Comparison of ENCODE assay signal across 15 cellular contexts in genomic region chr18:48356909-48357631, GRCh38. TPM values are rescaled to one million over a fixed set of nuclear protein-coding genes. Genes with fewer than 3 reads are reported as not detected.
DNase-seq lines count a peak whose midpoint lies in the region; ATAC-seq and TF ChIP-seq lines count a peak whose summit lies in the region.
"Had no signal": no experiment of that assay in that cellular context is flagged by ENCODE, and none has a peak within 500 bp of the region (broad histone marks: within the 10 kb centered on the region; RNA-seq: fewer than 3 reads in every experiment).

No MANE protein-coding gene starts in this region.

- H3K4me1 ChIP-seq in GM23248 (ENCODE audit: insufficient read depth), result no peaks in the 10 kb centered on the region

- H3K9ac ChIP-seq in GM23248, result no peak overlapping the region

- no peaks in the 10 kb centered on the region for H3F3A ChIP-seq in GM23248 (ENCODE audit: insufficient read depth)

- H3K79me2 ChIP-seq in GM23248 (ENCODE audit: insufficient read depth), result no peaks in the 10 kb centered on the region

- H3K4me1 Mint-ChIP-seq in type B pancreatic cell (ENCODE audit: unreplicated experiment), result peaks cover 47% of the 10 kb centered on the region
- H3K4me1 Mint-ChIP-seq: activated CD4-positive, alpha-beta T cell treated with anti-CD3 and anti-CD28 coated beads for 36 hours; T-cell had no signal

- H3K4me2 ChIP-seq in GM23248 (ENCODE audit: unreplicated experiment), result no peak overlapping the region

- no peaks in the 10 kb centered on the region for H4K20me1 ChIP-seq in GM23248 (ENCODE audit: insufficient read depth)

- H3K27me3 ChIP-seq in WERI-Rb-1 (ENCODE audit: insufficient read depth, low read depth, severe bottlenecking), result no peaks in the 10 kb centered on the region
- H3K27me3 ChIP-seq in GM23248 (replicated peaks; ENCODE audit: insufficient read depth), result peaks cover 27% of the 10 kb centered on the region
- H3K27me3 ChIP-seq: MG63 had no signal

- TF ChIP-seq CTCF in WERI-Rb-1 (IDR thresholded peaks at IDR 0.05; ENCODE audit: low read depth, low read length) (no peak), type B pancreatic cell (conservative IDR thresholded peaks at IDR 0.05) (no peak)

- intact Hi-C loops in left colon (cut with DNase I, micrococcal nuclease), result loop anchor here in 1 of 2 donors (10.0 kb wide), 1 partner anchor 312 kb away; no protein-coding TSS in a partner anchor

- in situ Hi-C loops in GM23248 (cut with MboI), result no loop called here

- peaks cover 5% of the 10 kb centered on the region for H3K27me3 Mint-ChIP-seq in type B pancreatic cell
- H3K27me3 Mint-ChIP-seq: activated CD4-positive, alpha-beta T cell treated with anti-CD3 and anti-CD28 coated beads for 36 hours had no signal

- H3K9me3 ChIP-seq in WERI-Rb-1 (ENCODE audit: severe bottlenecking) (no peaks in the 10 kb centered on the region), GM23248 (ENCODE audit: low read depth) (no peaks in the 10 kb centered on the region)
- H3K9me3 ChIP-seq: esophagus squamous epithelium, MG63 had no signal

- H3K27ac ChIP-seq in WERI-Rb-1 (peak overlapping the region; percentile 40), GM23248 (no peak overlapping the region)

- no peak overlapping the region for H2AFZ ChIP-seq in GM23248

- H3K36me3 ChIP-seq in WERI-Rb-1 (no peaks in the 10 kb centered on the region), GM23248 (ENCODE audit: low read depth) (no peaks in the 10 kb centered on the region)
- H3K36me3 ChIP-seq: esophagus squamous epithelium, MG63 had no signal

- WGBS in GM23248 (ENCODE audit: low coverage in 1 of 2, low lambda C conversion rate in 2 of 2, missing lambda C conversion rate in 2 of 2), 2 experiments, result 61 to 74% methylated on average over 11 of the region's 11 CpGs

- ATAC-seq in left colon, result peak; percentile 79
- no peak for ATAC-seq in HG02973 (IDR thresholded peaks at IDR 0.05; ENCODE audit: unreplicated experiment)
- ATAC-seq: activated CD4-positive, alpha-beta T cell treated with anti-CD3 and anti-CD28 coated beads for 36 hours; activated T-cell treated with anti-CD3 and anti-CD28 coated beads, Interleukin-2, amount 50 U/mL, for 4 hours; T-cell had no signal

- peak overlapping the region; percentile 92 for H3K27ac Mint-ChIP-seq in type B pancreatic cell
- H3K27ac Mint-ChIP-seq: activated CD4-positive, alpha-beta T cell treated with anti-CD3 and anti-CD28 coated beads for 36 hours; T-cell had no signal

- H3K9me3 Mint-ChIP-seq in type B pancreatic cell, result no peaks in the 10 kb centered on the region
- H3K9me3 Mint-ChIP-seq: activated T-cell treated with anti-CD3 and anti-CD28 coated beads, Interleukin-2, amount 50 U/mL, for 4 hours; T-cell had no signal

- H3K4me3 Mint-ChIP-seq in type B pancreatic cell, result peak overlapping the region; percentile 73
- H3K4me3 Mint-ChIP-seq: activated CD4-positive, alpha-beta T cell treated with anti-CD3 and anti-CD28 coated beads for 36 hours; activated T-cell treated with anti-CD3 and anti-CD28 coated beads, Interleukin-2, amount 50 U/mL, for 4 hours; T-cell had no signal

- no peak overlapping the region for H3K4me3 ChIP-seq in WERI-Rb-1 (ENCODE audit: low read depth, low read length)
- no peak overlapping the region for H3K4me3 ChIP-seq in GM23248
- H3K4me3 ChIP-seq: esophagus squamous epithelium, MG63 had no signal

- H3K9me2 ChIP-seq in GM23248 (ENCODE audit: insufficient read depth), result no peaks in the 10 kb centered on the region

- DNase-seq in activated CD8-positive, alpha-beta memory T cell treated with anti-CD3 and anti-CD28 coated beads, Interleukin-2, amount 50 U/mL, for 48 hours, result peak; percentile 7
- DNase-seq in activated CD8-positive, alpha-beta memory T cell treated with anti-CD3 and anti-CD28 coated beads, Interleukin-2, amount 50 U/mL, for 4 hours, result no peak
- DNase-seq in WERI-Rb-1, result peak; percentile 82
- DNase-seq in left colon, result no peak
- peak; percentile 51 for DNase-seq in type B pancreatic cell (ENCODE audit: extremely low spot score, unreplicated experiment)
- DNase-seq in OCI-M1 (lab: John Stamatoyannopoulos, UW), result no peak
- no peak for DNase-seq in GM23248
- DNase-seq: activated CD4-positive, alpha-beta T cell treated with anti-CD3 and anti-CD28 coated beads for 36 hours; activated T-cell treated with anti-CD3 and anti-CD28 coated beads, Interleukin-2, amount 50 U/mL, for 4 hours; esophagus squamous epithelium; MG63; midbrain; stimulated activated CD4-positive, alpha-beta T cell treated with anti-CD3 and anti-CD28 coated beads, Interleukin-12 subunit alpha, Interleukin-12 subunit beta, amount 100 ng/mL, for 4 hours; T-cell had no signal

- H3K36me3 Mint-ChIP-seq in type B pancreatic cell, result peaks cover 5% of the 10 kb centered on the region
- H3K36me3 Mint-ChIP-seq: T-cell had no signal

RNA-seq across cellular contexts. Expression of gene ZBTB7C, which starts 52.1 kb away (rescaled TPM):
- total RNA-seq in left colon, result 10 to 100 TPM; 52.1 to 53.4 TPM
- 13.0 and 40.9 TPM in 2 replicates for total RNA-seq in type B pancreatic cell (ENCODE audit: low replicate concordance)
- total RNA-seq in GM23248 (2014; rRNA removed; shearing (Covaris generic)), result not detected in 2 replicates
- polyA plus RNA-seq in GM23248 (2016; fragmentation: Nextera tagmentation; extraction: Ambion mirVana), result not detected in 2 replicates
- total RNA-seq: activated CD4-positive, alpha-beta T cell treated with anti-CD3 and anti-CD28 coated beads for 36 hours had no signal

Comparison
In these comparisons a context has a peak if more than half of its experiments do, and no peak if none do; other contexts are left out.
1. DNase-seq: peak in activated CD8-positive, alpha-beta memory T cell treated with anti-CD3 and anti-CD28 coated beads, Interleukin-2, amount 50 U/mL, for 48 hours (single experiment), WERI-Rb-1 (single experiment) and type B pancreatic cell (single experiment); none in activated CD8-positive, alpha-beta memory T cell treated with anti-CD3 and anti-CD28 coated beads, Interleukin-2, amount 50 U/mL, for 4 hours (single experiment), left colon (0 of 2), OCI-M1 (single experiment) and GM23248 (single experiment).
2. RNA of gene ZBTB7C, which starts 52.1 kb away (total RNA-seq): 52.1 to 53.4 TPM in left colon and 13.0 to 40.9 TPM in type B pancreatic cell; not detected in GM23248; every median in the first group is over 10 times any median in the second.